In the genomic region with DNA sequence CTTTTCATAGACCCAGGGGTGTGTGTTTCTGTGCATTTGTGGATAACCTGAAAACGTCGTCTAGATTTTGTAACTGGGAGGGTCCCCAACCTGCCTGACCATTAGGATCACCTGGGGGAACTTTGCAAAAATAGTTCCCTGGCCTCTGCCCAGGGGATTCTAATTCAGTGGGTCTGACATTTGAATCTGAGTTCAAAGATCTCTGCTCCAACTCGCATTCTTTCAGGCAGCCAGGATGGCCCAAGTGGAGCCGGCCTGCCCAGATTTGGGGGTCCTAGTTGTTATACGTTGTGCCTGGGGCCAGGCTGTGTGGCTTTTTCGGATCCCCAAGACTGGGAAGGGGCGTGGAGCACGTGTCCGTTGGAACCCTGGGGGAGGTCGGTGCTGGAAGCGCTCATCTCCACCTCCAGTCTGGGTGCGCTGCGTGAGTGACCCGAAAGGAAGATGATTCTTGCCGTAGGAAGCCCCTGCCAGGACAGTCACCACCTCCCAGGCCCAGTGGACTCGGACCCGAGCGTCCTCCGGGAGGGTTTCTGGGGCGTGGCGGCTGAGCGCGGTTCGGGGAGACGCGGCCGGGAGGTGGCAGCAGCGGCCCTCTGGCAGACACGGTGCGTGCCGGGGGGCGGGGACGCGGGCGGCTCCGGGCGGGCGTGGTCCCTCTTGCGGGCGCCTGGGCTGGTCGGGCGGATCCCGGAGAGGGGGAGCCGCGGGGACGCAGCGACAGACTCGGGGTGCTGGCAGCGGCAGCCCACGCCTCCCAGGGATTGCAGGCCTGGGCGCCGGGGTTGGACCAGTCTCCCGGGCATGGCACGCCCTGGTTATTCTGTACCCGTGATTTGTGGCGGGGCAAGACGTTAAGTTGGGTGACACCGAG, we compare ENCODE assay signal across 1 cellular context.
TF ChIP-seq lines count a peak whose summit lies in the region.

No MANE protein-coding gene starts in this region.

TF ChIP-seq in HepG2, 621 proteins besides CTCF, POLR2A, EP300 and RAD21 (continued from another document and continues in another):
- TF ChIP-seq, protein P1, sequence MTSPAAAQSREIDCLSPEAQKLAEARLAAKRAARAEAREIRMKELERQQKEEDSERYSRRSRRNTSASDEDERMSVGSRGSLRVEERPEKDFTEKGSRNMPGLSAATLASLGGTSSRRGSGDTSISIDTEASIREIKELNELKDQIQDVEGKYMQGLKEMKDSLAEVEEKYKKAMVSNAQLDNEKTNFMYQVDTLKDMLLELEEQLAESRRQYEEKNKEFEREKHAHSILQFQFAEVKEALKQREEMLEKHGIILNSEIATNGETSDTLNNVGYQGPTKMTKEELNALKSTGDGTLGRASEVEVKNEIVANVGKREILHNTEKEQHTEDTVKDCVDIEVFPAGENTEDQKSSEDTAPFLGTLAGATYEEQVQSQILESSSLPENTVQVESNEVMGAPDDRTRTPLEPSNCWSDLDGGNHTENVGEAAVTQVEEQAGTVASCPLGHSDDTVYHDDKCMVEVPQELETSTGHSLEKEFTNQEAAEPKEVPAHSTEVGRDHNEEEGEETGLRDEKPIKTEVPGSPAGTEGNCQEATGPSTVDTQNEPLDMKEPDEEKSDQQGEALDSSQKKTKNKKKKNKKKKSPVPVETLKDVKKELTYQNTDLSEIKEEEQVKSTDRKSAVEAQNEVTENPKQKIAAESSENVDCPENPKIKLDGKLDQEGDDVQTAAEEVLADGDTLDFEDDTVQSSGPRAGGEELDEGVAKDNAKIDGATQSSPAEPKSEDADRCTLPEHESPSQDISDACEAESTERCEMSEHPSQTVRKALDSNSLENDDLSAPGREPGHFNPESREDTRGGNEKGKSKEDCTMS (CRISPR knock-in tag; conservative IDR thresholded peaks at IDR 0.05): no peak
- TF ChIP-seq, protein P2, sequence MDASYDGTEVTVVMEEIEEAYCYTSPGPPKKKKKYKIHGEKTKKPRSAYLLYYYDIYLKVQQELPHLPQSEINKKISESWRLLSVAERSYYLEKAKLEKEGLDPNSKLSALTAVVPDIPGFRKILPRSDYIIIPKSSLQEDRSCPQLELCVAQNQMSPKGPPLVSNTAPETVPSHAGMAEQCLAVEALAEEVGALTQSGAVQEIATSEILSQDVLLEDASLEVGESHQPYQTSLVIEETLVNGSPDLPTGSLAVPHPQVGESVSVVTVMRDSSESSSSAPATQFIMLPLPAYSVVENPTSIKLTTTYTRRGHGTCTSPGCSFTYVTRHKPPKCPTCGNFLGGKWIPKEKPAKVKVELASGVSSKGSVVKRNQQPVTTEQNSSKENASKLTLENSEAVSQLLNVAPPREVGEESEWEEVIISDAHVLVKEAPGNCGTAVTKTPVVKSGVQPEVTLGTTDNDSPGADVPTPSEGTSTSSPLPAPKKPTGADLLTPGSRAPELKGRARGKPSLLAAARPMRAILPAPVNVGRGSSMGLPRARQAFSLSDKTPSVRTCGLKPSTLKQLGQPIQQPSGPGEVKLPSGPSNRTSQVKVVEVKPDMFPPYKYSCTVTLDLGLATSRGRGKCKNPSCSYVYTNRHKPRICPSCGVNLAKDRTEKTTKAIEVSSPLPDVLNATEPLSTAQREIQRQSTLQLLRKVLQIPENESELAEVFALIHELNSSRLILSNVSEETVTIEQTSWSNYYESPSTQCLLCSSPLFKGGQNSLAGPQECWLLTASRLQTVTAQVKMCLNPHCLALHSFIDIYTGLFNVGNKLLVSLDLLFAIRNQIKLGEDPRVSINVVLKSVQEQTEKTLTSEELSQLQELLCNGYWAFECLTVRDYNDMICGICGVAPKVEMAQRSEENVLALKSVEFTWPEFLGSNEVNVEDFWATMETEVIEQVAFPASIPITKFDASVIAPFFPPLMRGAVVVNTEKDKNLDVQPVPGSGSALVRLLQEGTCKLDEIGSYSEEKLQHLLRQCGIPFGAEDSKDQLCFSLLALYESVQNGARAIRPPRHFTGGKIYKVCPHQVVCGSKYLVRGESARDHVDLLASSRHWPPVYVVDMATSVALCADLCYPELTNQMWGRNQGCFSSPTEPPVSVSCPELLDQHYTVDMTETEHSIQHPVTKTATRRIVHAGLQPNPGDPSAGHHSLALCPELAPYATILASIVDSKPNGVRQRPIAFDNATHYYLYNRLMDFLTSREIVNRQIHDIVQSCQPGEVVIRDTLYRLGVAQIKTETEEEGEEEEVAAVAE (CRISPR knock-in tag; IDR thresholded peaks at IDR 0.05; ENCODE audit: borderline replicate concordance): no peak
- TF ChIP-seq ZNF749 (CRISPR knock-in tag; IDR thresholded peaks at IDR 0.05; ENCODE audit: borderline replicate concordance) (no peak), MTA3 (CRISPR knock-in tag; IDR thresholded peaks at IDR 0.05) (no peak), SP140L (CRISPR knock-in tag; IDR thresholded peaks at IDR 0.05; ENCODE audit: borderline replicate concordance) (no peak), SAFB2 (CRISPR knock-in tag; IDR thresholded peaks at IDR 0.05; ENCODE audit: borderline replicate concordance, low read depth) (no peak), DR1 (CRISPR knock-in tag; IDR thresholded peaks at IDR 0.05) (0 out of 2 replicates have a peak, but pooled peaks have one; percentile 26), IRX3 (CRISPR knock-in tag; IDR thresholded peaks at IDR 0.05; ENCODE audit: borderline replicate concordance, low read depth) (no peak), ZBTB21 (CRISPR knock-in tag; IDR thresholded peaks at IDR 0.05) (no peak), ZFP41 (CRISPR knock-in tag; IDR thresholded peaks at IDR 0.05; ENCODE audit: borderline replicate concordance) (no peak), ZEB1 (IDR thresholded peaks at IDR 0.05; ENCODE audit: insufficient replicate concordance, low read depth) (no peak), ZNF431 (CRISPR knock-in tag; IDR thresholded peaks at IDR 0.05; ENCODE audit: borderline replicate concordance, low read depth) (no peak), NFE2 (CRISPR knock-in tag; IDR thresholded peaks at IDR 0.05) (no peak), ZNF441 (CRISPR knock-in tag; IDR thresholded peaks at IDR 0.05; ENCODE audit: borderline replicate concordance) (no peak), ZIK1 (CRISPR knock-in tag; IDR thresholded peaks at IDR 0.05; ENCODE audit: borderline replicate concordance, low read depth) (peak; percentile 72; the same call in 1 of the 2 replicates), TARDBP (CRISPR knock-in tag; IDR thresholded peaks at IDR 0.05) (no peak), SP5 (CRISPR knock-in tag; IDR thresholded peaks at IDR 0.05; ENCODE audit: borderline replicate concordance, low read depth) (peak; percentile 86), ZSCAN29 (CRISPR knock-in tag; conservative IDR thresholded peaks at IDR 0.05) (no peak), SAP130 (CRISPR knock-in tag; IDR thresholded peaks at IDR 0.05; ENCODE audit: low read depth) (peak; percentile 36), TAF15 (IDR thresholded peaks at IDR 0.05; ENCODE audit: low read depth, low read length, poor library complexity, severe bottlenecking) (peak; percentile 78), U2AF2 (IDR thresholded peaks at IDR 0.05; ENCODE audit: low read depth, low read length) (no peak)
- TF ChIP-seq, protein P3, sequence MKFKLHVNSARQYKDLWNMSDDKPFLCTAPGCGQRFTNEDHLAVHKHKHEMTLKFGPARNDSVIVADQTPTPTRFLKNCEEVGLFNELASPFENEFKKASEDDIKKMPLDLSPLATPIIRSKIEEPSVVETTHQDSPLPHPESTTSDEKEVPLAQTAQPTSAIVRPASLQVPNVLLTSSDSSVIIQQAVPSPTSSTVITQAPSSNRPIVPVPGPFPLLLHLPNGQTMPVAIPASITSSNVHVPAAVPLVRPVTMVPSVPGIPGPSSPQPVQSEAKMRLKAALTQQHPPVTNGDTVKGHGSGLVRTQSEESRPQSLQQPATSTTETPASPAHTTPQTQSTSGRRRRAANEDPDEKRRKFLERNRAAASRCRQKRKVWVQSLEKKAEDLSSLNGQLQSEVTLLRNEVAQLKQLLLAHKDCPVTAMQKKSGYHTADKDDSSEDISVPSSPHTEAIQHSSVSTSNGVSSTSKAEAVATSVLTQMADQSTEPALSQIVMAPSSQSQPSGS (CRISPR knock-in tag; IDR thresholded peaks at IDR 0.05): no peak
- TF ChIP-seq, protein P4, sequence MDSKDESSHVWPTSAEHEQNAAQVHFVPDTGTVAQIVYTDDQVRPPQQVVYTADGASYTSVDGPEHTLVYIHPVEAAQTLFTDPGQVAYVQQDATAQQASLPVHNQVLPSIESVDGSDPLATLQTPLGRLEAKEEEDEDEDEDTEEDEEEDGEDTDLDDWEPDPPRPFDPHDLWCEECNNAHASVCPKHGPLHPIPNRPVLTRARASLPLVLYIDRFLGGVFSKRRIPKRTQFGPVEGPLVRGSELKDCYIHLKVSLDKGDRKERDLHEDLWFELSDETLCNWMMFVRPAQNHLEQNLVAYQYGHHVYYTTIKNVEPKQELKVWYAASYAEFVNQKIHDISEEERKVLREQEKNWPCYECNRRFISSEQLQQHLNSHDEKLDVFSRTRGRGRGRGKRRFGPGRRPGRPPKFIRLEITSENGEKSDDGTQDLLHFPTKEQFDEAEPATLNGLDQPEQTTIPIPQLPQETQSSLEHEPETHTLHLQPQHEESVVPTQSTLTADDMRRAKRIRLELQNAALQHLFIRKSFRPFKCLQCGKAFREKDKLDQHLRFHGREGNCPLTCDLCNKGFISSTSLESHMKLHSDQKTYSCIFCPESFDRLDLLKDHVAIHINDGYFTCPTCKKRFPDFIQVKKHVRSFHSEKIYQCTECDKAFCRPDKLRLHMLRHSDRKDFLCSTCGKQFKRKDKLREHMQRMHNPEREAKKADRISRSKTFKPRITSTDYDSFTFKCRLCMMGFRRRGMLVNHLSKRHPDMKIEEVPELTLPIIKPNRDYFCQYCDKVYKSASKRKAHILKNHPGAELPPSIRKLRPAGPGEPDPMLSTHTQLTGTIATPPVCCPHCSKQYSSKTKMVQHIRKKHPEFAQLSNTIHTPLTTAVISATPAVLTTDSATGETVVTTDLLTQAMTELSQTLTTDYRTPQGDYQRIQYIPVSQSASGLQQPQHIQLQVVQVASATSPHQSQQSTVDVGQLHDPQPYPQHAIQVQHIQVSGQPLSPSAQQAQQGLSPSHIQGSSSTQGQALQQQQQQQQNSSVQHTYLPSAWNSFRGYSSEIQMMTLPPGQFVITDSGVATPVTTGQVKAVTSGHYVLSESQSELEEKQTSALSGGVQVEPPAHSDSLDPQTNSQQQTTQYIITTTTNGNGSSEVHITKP (CRISPR knock-in tag; IDR thresholded peaks at IDR 0.05; ENCODE audit: low read depth): no peak
- TF ChIP-seq, protein P5, sequence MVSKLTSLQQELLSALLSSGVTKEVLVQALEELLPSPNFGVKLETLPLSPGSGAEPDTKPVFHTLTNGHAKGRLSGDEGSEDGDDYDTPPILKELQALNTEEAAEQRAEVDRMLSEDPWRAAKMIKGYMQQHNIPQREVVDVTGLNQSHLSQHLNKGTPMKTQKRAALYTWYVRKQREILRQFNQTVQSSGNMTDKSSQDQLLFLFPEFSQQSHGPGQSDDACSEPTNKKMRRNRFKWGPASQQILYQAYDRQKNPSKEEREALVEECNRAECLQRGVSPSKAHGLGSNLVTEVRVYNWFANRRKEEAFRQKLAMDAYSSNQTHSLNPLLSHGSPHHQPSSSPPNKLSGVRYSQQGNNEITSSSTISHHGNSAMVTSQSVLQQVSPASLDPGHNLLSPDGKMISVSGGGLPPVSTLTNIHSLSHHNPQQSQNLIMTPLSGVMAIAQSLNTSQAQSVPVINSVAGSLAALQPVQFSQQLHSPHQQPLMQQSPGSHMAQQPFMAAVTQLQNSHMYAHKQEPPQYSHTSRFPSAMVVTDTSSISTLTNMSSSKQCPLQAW (CRISPR knock-in tag; IDR thresholded peaks at IDR 0.05): 0 out of 2 replicates have a peak, but pooled peaks have one; percentile 31
- TF ChIP-seq, protein P6, sequence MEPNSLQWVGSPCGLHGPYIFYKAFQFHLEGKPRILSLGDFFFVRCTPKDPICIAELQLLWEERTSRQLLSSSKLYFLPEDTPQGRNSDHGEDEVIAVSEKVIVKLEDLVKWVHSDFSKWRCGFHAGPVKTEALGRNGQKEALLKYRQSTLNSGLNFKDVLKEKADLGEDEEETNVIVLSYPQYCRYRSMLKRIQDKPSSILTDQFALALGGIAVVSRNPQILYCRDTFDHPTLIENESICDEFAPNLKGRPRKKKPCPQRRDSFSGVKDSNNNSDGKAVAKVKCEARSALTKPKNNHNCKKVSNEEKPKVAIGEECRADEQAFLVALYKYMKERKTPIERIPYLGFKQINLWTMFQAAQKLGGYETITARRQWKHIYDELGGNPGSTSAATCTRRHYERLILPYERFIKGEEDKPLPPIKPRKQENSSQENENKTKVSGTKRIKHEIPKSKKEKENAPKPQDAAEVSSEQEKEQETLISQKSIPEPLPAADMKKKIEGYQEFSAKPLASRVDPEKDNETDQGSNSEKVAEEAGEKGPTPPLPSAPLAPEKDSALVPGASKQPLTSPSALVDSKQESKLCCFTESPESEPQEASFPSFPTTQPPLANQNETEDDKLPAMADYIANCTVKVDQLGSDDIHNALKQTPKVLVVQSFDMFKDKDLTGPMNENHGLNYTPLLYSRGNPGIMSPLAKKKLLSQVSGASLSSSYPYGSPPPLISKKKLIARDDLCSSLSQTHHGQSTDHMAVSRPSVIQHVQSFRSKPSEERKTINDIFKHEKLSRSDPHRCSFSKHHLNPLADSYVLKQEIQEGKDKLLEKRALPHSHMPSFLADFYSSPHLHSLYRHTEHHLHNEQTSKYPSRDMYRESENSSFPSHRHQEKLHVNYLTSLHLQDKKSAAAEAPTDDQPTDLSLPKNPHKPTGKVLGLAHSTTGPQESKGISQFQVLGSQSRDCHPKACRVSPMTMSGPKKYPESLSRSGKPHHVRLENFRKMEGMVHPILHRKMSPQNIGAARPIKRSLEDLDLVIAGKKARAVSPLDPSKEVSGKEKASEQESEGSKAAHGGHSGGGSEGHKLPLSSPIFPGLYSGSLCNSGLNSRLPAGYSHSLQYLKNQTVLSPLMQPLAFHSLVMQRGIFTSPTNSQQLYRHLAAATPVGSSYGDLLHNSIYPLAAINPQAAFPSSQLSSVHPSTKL (CRISPR knock-in tag; IDR thresholded peaks at IDR 0.05): 0 out of 2 replicates have a peak, but pooled peaks have one; percentile 15
- TF ChIP-seq, protein P7, sequence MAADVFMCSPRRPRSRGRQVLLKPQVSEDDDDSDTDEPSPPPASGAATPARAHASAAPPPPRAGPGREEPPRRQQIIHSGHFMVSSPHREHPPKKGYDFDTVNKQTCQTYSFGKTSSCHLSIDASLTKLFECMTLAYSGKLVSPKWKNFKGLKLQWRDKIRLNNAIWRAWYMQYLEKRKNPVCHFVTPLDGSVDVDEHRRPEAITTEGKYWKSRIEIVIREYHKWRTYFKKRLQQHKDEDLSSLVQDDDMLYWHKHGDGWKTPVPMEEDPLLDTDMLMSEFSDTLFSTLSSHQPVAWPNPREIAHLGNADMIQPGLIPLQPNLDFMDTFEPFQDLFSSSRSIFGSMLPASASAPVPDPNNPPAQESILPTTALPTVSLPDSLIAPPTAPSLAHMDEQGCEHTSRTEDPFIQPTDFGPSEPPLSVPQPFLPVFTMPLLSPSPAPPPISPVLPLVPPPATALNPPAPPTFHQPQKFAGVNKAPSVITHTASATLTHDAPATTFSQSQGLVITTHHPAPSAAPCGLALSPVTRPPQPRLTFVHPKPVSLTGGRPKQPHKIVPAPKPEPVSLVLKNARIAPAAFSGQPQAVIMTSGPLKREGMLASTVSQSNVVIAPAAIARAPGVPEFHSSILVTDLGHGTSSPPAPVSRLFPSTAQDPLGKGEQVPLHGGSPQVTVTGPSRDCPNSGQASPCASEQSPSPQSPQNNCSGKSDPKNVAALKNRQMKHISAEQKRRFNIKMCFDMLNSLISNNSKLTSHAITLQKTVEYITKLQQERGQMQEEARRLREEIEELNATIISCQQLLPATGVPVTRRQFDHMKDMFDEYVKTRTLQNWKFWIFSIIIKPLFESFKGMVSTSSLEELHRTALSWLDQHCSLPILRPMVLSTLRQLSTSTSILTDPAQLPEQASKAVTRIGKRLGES (CRISPR knock-in tag; IDR thresholded peaks at IDR 0.05; ENCODE audit: borderline replicate concordance): no peak
- TF ChIP-seq, protein P8, sequence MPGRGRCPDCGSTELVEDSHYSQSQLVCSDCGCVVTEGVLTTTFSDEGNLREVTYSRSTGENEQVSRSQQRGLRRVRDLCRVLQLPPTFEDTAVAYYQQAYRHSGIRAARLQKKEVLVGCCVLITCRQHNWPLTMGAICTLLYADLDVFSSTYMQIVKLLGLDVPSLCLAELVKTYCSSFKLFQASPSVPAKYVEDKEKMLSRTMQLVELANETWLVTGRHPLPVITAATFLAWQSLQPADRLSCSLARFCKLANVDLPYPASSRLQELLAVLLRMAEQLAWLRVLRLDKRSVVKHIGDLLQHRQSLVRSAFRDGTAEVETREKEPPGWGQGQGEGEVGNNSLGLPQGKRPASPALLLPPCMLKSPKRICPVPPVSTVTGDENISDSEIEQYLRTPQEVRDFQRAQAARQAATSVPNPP (CRISPR knock-in tag; IDR thresholded peaks at IDR 0.05): no peak
